In genomic region chr10:128779457-128779856, GRCh38 we compare ENCODE assay signal across 19 cellular contexts.
A peak's percentile ranks its signal among the peaks of the same experiment; 100 is the strongest.
DNase-seq lines count a peak whose midpoint lies in the region; TF ChIP-seq lines count a peak whose summit lies in the region.
"Had no signal": no experiment of that assay in that cellular context is flagged by ENCODE, and none has a peak within 500 bp of the region (broad histone marks: within the 10 kb centered on the region; RNA-seq: fewer than 3 reads in every experiment).

No MANE protein-coding gene starts in this region.

- no peak overlapping the region for H3K4me3 ChIP-seq in neural progenitor cell
- H3K4me3 ChIP-seq: A549; BLaER1 treated with 17β-estradiol and CSF1 and Interleukin-3, amounts not matched to agents 10 nM and 100 nM; GM12878 had no signal

- no peak overlapping the region for H3K27ac Mint-ChIP-seq in osteocyte (ENCODE audit: unreplicated experiment)
- no peak overlapping the region for H3K27ac Mint-ChIP-seq in type B pancreatic cell
- no peak overlapping the region for H3K27ac Mint-ChIP-seq in neural progenitor cell
- H3K27ac Mint-ChIP-seq: B cell; CD4-positive, alpha-beta T cell; CD8-positive, alpha-beta T cell had no signal

- H3K27ac ChIP-seq in neural progenitor cell = no peak overlapping the region
- H3K27ac ChIP-seq: 22Rv1, A549, C4-2B had no signal

- no peak overlapping the region for H3K9ac ChIP-seq in neural progenitor cell
- H3K9ac ChIP-seq: BLaER1 treated with 17β-estradiol and CSF1 and Interleukin-3, amounts not matched to agents 10 nM and 100 nM had no signal

- no peak overlapping the region for H3K4me2 ChIP-seq in neural progenitor cell
- H3K4me2 ChIP-seq: A549 had no signal

- no peaks in the 10 kb centered on the region for H3K36me3 Mint-ChIP-seq in osteocyte (ENCODE audit: unreplicated experiment)
- H3K36me3 Mint-ChIP-seq in type B pancreatic cell = no peaks in the 10 kb centered on the region
- H3K36me3 Mint-ChIP-seq in neural progenitor cell = no peaks in the 10 kb centered on the region
- H3K36me3 Mint-ChIP-seq: CD8-positive, alpha-beta T cell had no signal

- intact Hi-C loops in head of caudate nucleus (cut with DNase I) = no loop called here

- peak in 41 of 42 donors; percentile 9 to 78 (median 48) for DNase-seq in head of caudate nucleus
- DNase-seq in osteocyte (ENCODE audit: extremely low spot score, unreplicated experiment) = peak; percentile 65
- peak; percentile 39 for DNase-seq in type B pancreatic cell (ENCODE audit: extremely low spot score, unreplicated experiment)
- no peak for DNase-seq in neural progenitor cell (ENCODE audit: low spot score)
- DNase-seq in DMS79 (lab: John Stamatoyannopoulos, UW) = no peak
- DNase-seq: AML-193; Caco-2; Calu3; CD4-positive, alpha-beta T cell; CD8-positive, alpha-beta T cell; DND-41; EL; GDM1 had no signal

- no peaks in the 10 kb centered on the region for H3K9me3 ChIP-seq in neural progenitor cell (ENCODE audit: low read depth)
- H3K9me3 ChIP-seq: A549, Caco-2 had no signal

- H3K79me2 ChIP-seq in neural progenitor cell (ENCODE audit: low read depth) = no peaks in the 10 kb centered on the region

- no peaks in the 10 kb centered on the region for H3K36me3 ChIP-seq in neural progenitor cell
- H3K36me3 ChIP-seq: BLaER1 treated with 17β-estradiol and CSF1 and Interleukin-3, amounts not matched to agents 10 nM and 100 nM had no signal

- no peak overlapping the region for H2AFZ ChIP-seq in neural progenitor cell (replicated peaks)

- H3K27me3 Mint-ChIP-seq in osteocyte (ENCODE audit: unreplicated experiment) (no peaks in the 10 kb centered on the region), type B pancreatic cell (peaks cover 3% of the 10 kb centered on the region), neural progenitor cell (ENCODE audit: insufficient read depth, low read depth) (peaks cover 3% of the 10 kb centered on the region)
- H3K27me3 Mint-ChIP-seq: B cell; CD4-positive, alpha-beta T cell had no signal

- H3F3A ChIP-seq in neural progenitor cell (ENCODE audit: low read depth) = no peaks in the 10 kb centered on the region

- H3K9me3 Mint-ChIP-seq in osteocyte (ENCODE audit: unreplicated experiment) (peaks cover 50% of the 10 kb centered on the region), type B pancreatic cell (peaks cover 7% of the 10 kb centered on the region), neural progenitor cell (no peaks in the 10 kb centered on the region)
- H3K9me3 Mint-ChIP-seq: CD8-positive, alpha-beta T cell had no signal

- no peaks in the 10 kb centered on the region for H3K27me3 ChIP-seq in neural progenitor cell
- H3K27me3 ChIP-seq: BLaER1 treated with 17β-estradiol and CSF1 and Interleukin-3, amounts not matched to agents 10 nM and 100 nM had no signal

- no peaks in the 10 kb centered on the region for H4K20me1 ChIP-seq in neural progenitor cell (ENCODE audit: low read depth)
- H4K20me1 ChIP-seq: BLaER1 treated with 17β-estradiol and CSF1 and Interleukin-3, amounts not matched to agents 10 nM and 100 nM had no signal

- TF ChIP-seq CTCF in osteocyte (IDR thresholded peaks at IDR 0.05) (no peak), type B pancreatic cell (conservative IDR thresholded peaks at IDR 0.05) (no peak), neural progenitor cell (IDR thresholded peaks at IDR 0.05) (no peak)

- no peaks in the 10 kb centered on the region for H3K4me1 Mint-ChIP-seq in osteocyte (ENCODE audit: unreplicated experiment)
- peaks cover 4% of the 10 kb centered on the region for H3K4me1 Mint-ChIP-seq in type B pancreatic cell (ENCODE audit: unreplicated experiment)
- H3K4me1 Mint-ChIP-seq in neural progenitor cell = no peaks in the 10 kb centered on the region
- H3K4me1 Mint-ChIP-seq: B cell had no signal

- H3K4me3 Mint-ChIP-seq in osteocyte (ENCODE audit: unreplicated experiment) (no peak overlapping the region), type B pancreatic cell (no peak overlapping the region), neural progenitor cell (no peak overlapping the region)
- H3K4me3 Mint-ChIP-seq: B cell; CD4-positive, alpha-beta T cell; CD8-positive, alpha-beta T cell had no signal

- no peaks in the 10 kb centered on the region for H3K4me1 ChIP-seq in neural progenitor cell
- H3K4me1 ChIP-seq: A549, Caco-2 had no signal

Comparison
In these comparisons a context has a peak if more than half of its experiments do, and no peak if none do; other contexts are left out.
1. DNase-seq: peak in head of caudate nucleus (41 of 42), osteocyte (single experiment) and type B pancreatic cell (single experiment); none in neural progenitor cell (single experiment) and DMS79 (single experiment).